ENCODE assay signal across 20 cellular contexts in the genomic region with DNA sequence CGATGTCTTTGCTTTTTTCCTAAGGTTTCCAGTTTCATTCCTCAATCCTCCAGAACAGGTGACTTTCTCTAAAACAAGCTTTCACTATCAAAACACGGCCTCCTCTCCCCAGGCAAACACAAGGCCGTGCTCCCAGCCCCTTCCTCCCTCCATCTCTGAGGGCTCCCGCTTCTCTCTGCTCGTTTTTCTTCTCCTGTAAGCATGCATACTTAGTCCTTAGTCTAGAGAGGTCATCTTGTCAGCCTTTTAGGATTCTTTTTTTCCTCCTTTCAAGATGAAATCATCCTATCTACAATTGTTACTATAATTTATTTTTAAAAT. TPM values are rescaled to one million over a fixed set of nuclear protein-coding genes. Genes with fewer than 3 reads are reported as not detected.
DNase-seq lines count a peak whose midpoint lies in the region; ATAC-seq and TF ChIP-seq lines count a peak whose summit lies in the region.
"Had no signal": no experiment of that assay in that cellular context is flagged by ENCODE, and none has a peak within 500 bp of the region (broad histone marks: within the 10 kb centered on the region; RNA-seq: fewer than 3 reads in every experiment).

No MANE protein-coding gene starts in this region.

- H3K4me1 ChIP-seq in liver (ENCODE audit: control insufficient read depth in 4 of 4, insufficient read depth in 4 of 4, low read length in 3 of 4) (peaks cover 17 to 75% (median 67%) of the 10 kb centered on the region in 4 donors), stomach (peaks cover 0 to 33% (median 19%) of the 10 kb centered on the region in 4 donors)
- H3K4me1 ChIP-seq: Peyer's patch, SJSA1 had no signal

- H3K9me3 ChIP-seq in liver (ENCODE audit: control insufficient read depth in 4 of 4, low read length in 3 of 4) = no peaks in the 10 kb centered on the region
- no peaks in the 10 kb centered on the region for H3K9me3 ChIP-seq in stomach
- H3K9me3 ChIP-seq: A549; BLaER1 treated with 17β-estradiol and CSF1 and Interleukin-3, amounts not matched to agents 10 nM and 100 nM; Peyer's patch; SJSA1 had no signal

- no peak for ATAC-seq in activated CD4-positive, alpha-beta T cell treated with anti-CD3 and anti-CD28 coated beads for 36 hours
- ATAC-seq in WTC11 (no peak), HG02885 (IDR thresholded peaks at IDR 0.05; ENCODE audit: poor library complexity, unreplicated experiment) (no peak), GM18498 (IDR thresholded peaks at IDR 0.05; ENCODE audit: unreplicated experiment) (no peak)
- ATAC-seq: A549 had no signal

- peak overlapping the region in 1 of 2 donors; percentile 24 for H3K9ac ChIP-seq in liver (ENCODE audit: low read depth in 1 of 2, low read length in 2 of 2)

- no peak for TF ChIP-seq CTCF in WTC11 (IDR thresholded peaks at IDR 0.05)
- no peak for TF ChIP-seq CTCF in liver (IDR thresholded peaks at IDR 0.05; ENCODE audit: low read depth, low read length, missing input control)
- TF ChIP-seq CTCF in stomach (IDR thresholded peaks at IDR 0.05) = no peak
- no peak for TF ChIP-seq CTCF in foreskin fibroblast (IDR thresholded peaks at IDR 0.05; ENCODE audit: low read depth, low read length)

- no peak overlapping the region for H3K4me3 Mint-ChIP-seq in activated CD4-positive, alpha-beta T cell treated with anti-CD3 and anti-CD28 coated beads, Interleukin-2, amount 10 ng/mL, durations not matched to agents 7 days and 5 days
- H3K4me3 Mint-ChIP-seq in activated CD4-positive, alpha-beta T cell treated with anti-CD3 and anti-CD28 coated beads for 36 hours = no peak overlapping the region
- H3K4me3 Mint-ChIP-seq in WTC11 = no peak overlapping the region

- H3K27me3 Mint-ChIP-seq in activated CD4-positive, alpha-beta T cell treated with anti-CD3 and anti-CD28 coated beads, Interleukin-2, amount 10 ng/mL, durations not matched to agents 7 days and 5 days = no peaks in the 10 kb centered on the region
- H3K27me3 Mint-ChIP-seq in activated CD4-positive, alpha-beta T cell treated with anti-CD3 and anti-CD28 coated beads for 36 hours = no peaks in the 10 kb centered on the region
- H3K27me3 Mint-ChIP-seq in WTC11 (ENCODE audit: low read depth) = no peaks in the 10 kb centered on the region

- H3K27me3 ChIP-seq in liver (ENCODE audit: control insufficient read depth in 4 of 4, insufficient read depth in 4 of 4, low read length in 3 of 4) (no peaks in the 10 kb centered on the region), stomach (no peaks in the 10 kb centered on the region)
- H3K27me3 ChIP-seq: BLaER1 treated with 17β-estradiol and CSF1 and Interleukin-3, amounts not matched to agents 10 nM and 100 nM; Peyer's patch; SJSA1 had no signal

- no peak for TF ChIP-seq RAD21 in liver (IDR thresholded peaks at IDR 0.05)

- TF ChIP-seq POLR2A in stomach (IDR thresholded peaks at IDR 0.05) = no peak

- intact Hi-C loops in activated CD4-positive, alpha-beta T cell treated with anti-CD3 and anti-CD28 coated beads for 36 hours (cut with DNase I, micrococcal nuclease) = no loop called here
- intact Hi-C loops in stomach (cut with DNase I; ENCODE audit: low total_unique reads) = no loop called here

- no peak for TF ChIP-seq EP300 in stomach (IDR thresholded peaks at IDR 0.05)

- POLR2A ChIA-PET in activated CD4-positive, alpha-beta T cell treated with anti-CD3 and anti-CD28 coated beads, Interleukin-2, amount 10 ng/mL, durations not matched to agents 7 days and 5 days (lab: Charles Lee) = no interaction called here
- POLR2A ChIA-PET in activated CD4-positive, alpha-beta T cell treated with anti-CD3 and anti-CD28 coated beads for 36 hours (lab: Charles Lee) = no interaction called here
- POLR2A ChIA-PET in WTC11 (lab: Charles Lee) = no interaction called here

- H3K27ac ChIP-seq in liver (ENCODE audit: low read depth in 1 of 2, low read length in 2 of 2) (peak overlapping the region; percentile 71 to 85), stomach (peak overlapping the region in 4 of 5 donors; percentile 25 to 63 (median 42))
- H3K27ac ChIP-seq: A549; BLaER1 treated with 17β-estradiol and CSF1 and Interleukin-3, amounts not matched to agents 10 nM and 100 nM; HL-60; Peyer's patch; SJSA1 had no signal

- 39% methylated on average over 5 of the region's 5 CpGs for WGBS in liver
- 33 to 62% (median 47%) methylated on average over 5 of the region's 5 CpGs for WGBS in stomach, 5 donors

- H3K36me3 ChIP-seq in liver (ENCODE audit: control insufficient read depth in 4 of 4, insufficient read depth in 3 of 4, low read depth in 1 of 4, low read length in 3 of 4) (peaks cover 2 to 6% (median 4%) of the 10 kb centered on the region in 4 donors), stomach (peaks cover 10 to 89% (median 83%) of the 10 kb centered on the region in 4 donors)

- H3K9me3 Mint-ChIP-seq in activated CD4-positive, alpha-beta T cell treated with anti-CD3 and anti-CD28 coated beads, Interleukin-2, amount 10 ng/mL, durations not matched to agents 7 days and 5 days = no peaks in the 10 kb centered on the region
- H3K9me3 Mint-ChIP-seq in activated CD4-positive, alpha-beta T cell treated with anti-CD3 and anti-CD28 coated beads for 36 hours (ENCODE audit: low read depth) = no peaks in the 10 kb centered on the region
- H3K9me3 Mint-ChIP-seq in WTC11 = no peaks in the 10 kb centered on the region

- DNase-seq in activated CD4-positive, alpha-beta T cell treated with anti-CD3 and anti-CD28 coated beads, Interleukin-2, amount 10 ng/mL, durations not matched to agents 7 days and 5 days = no peak
- DNase-seq in activated CD4-positive, alpha-beta T cell treated with anti-CD3 and anti-CD28 coated beads for 36 hours = no peak
- no peak for DNase-seq in WTC11 (ENCODE audit: low spot score)
- no peak for DNase-seq in stomach
- DNase-seq in foreskin fibroblast = no peak
- DNase-seq: GDM1, GOT3, IMR-90, NCI-H1417 treated with DMSO at 0.1 percent for 48 hours, NCI-H187 treated with DMSO at 0.1 percent for 48 hours, NCI-H345, NCI-H69, Peyer's patch had no signal

- peak overlapping the region; percentile 54 for H3K27ac Mint-ChIP-seq in activated CD4-positive, alpha-beta T cell treated with anti-CD3 and anti-CD28 coated beads, Interleukin-2, amount 10 ng/mL, durations not matched to agents 7 days and 5 days
- H3K27ac Mint-ChIP-seq in activated CD4-positive, alpha-beta T cell treated with anti-CD3 and anti-CD28 coated beads for 36 hours = no peak overlapping the region
- peak overlapping the region; percentile 63; the same call in 1 of the 2 replicates for H3K27ac Mint-ChIP-seq in WTC11

- no peaks in the 10 kb centered on the region for H3K4me1 Mint-ChIP-seq in activated CD4-positive, alpha-beta T cell treated with anti-CD3 and anti-CD28 coated beads, Interleukin-2, amount 10 ng/mL, durations not matched to agents 7 days and 5 days
- no peaks in the 10 kb centered on the region for H3K4me1 Mint-ChIP-seq in activated CD4-positive, alpha-beta T cell treated with anti-CD3 and anti-CD28 coated beads for 36 hours
- 0 out of 2 replicates have a peak, but pooled peaks cover 4% of the 10 kb centered on the region for H3K4me1 Mint-ChIP-seq in WTC11

- CTCF ChIA-PET in activated CD4-positive, alpha-beta T cell treated with anti-CD3 and anti-CD28 coated beads, Interleukin-2, amount 10 ng/mL, durations not matched to agents 7 days and 5 days (lab: Charles Lee) = interaction anchor here (0.9 kb wide), 1 partner anchor 62 kb away, joined by 3 read pairs; no protein-coding TSS in a partner anchor
- CTCF ChIA-PET in activated CD4-positive, alpha-beta T cell treated with anti-CD3 and anti-CD28 coated beads for 36 hours (lab: Charles Lee) = no interaction called here
- CTCF ChIA-PET in WTC11 (lab: Charles Lee) = interaction anchor here (1.2 to 1.3 kb wide), 2 partner anchors 27 to 36 kb away, joined by 4 to 6 read pairs; no protein-coding TSS in a partner anchor

- H3K36me3 Mint-ChIP-seq in activated CD4-positive, alpha-beta T cell treated with anti-CD3 and anti-CD28 coated beads, Interleukin-2, amount 10 ng/mL, durations not matched to agents 7 days and 5 days (ENCODE audit: low read depth) = peaks cover 14% of the 10 kb centered on the region
- H3K36me3 Mint-ChIP-seq in activated CD4-positive, alpha-beta T cell treated with anti-CD3 and anti-CD28 coated beads for 36 hours (ENCODE audit: low read depth) = peaks cover 48% of the 10 kb centered on the region
- peaks cover 36% of the 10 kb centered on the region for H3K36me3 Mint-ChIP-seq in WTC11

- no peak overlapping the region for H3K4me3 ChIP-seq in liver (ENCODE audit: low read depth in 1 of 3, low read length in 3 of 3)
- no peak overlapping the region for H3K4me3 ChIP-seq in stomach
- no peak overlapping the region for H3K4me3 ChIP-seq in foreskin fibroblast (ENCODE audit: low read depth in 1 of 2, low read length in 2 of 2)
- H3K4me3 ChIP-seq: A549; BLaER1 treated with 17β-estradiol and CSF1 and Interleukin-3, amounts not matched to agents 10 nM and 100 nM; Peyer's patch; SJSA1 had no signal

TF ChIP-seq in WTC11, 78 proteins besides CTCF, POLR2A, EP300 and RAD21 (continues in another document):
- no peak for TF ChIP-seq NFYB (CRISPR knock-in tag; conservative IDR thresholded peaks at IDR 0.05; ENCODE audit: low read depth)

TF ChIP-seq in liver, 16 proteins besides CTCF, POLR2A, EP300 and RAD21 (continues in another document):
- TF ChIP-seq TAF1 (conservative IDR thresholded peaks at IDR 0.05) = no peak
- no peak for TF ChIP-seq EGR1 (IDR thresholded peaks at IDR 0.05; ENCODE audit: low read depth in 2 of 2)
- TF ChIP-seq FOXA2 (IDR thresholded peaks at IDR 0.05) = no peak
- TF ChIP-seq GABPA (IDR thresholded peaks at IDR 0.05 in 1 of 2, conservative IDR thresholded peaks at IDR 0.05 in 1 of 2) = no peak
- TF ChIP-seq SP1 (IDR thresholded peaks at IDR 0.05) = peak; percentile 3
- TF ChIP-seq HNF4G (IDR thresholded peaks at IDR 0.05) = no peak
- TF ChIP-seq, protein P1, sequence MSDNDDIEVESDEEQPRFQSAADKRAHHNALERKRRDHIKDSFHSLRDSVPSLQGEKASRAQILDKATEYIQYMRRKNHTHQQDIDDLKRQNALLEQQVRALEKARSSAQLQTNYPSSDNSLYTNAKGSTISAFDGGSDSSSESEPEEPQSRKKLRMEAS (IDR thresholded peaks at IDR 0.05) = no peak

RNA-seq across cellular contexts. Expression of a gene that starts 18.7 kb away (rescaled TPM):
- 10 to 100 TPM; 60.0 to 65.9 TPM for total RNA-seq in activated CD4-positive, alpha-beta T cell treated with anti-CD3 and anti-CD28 coated beads, Interleukin-2, amount 10 ng/mL, durations not matched to agents 7 days and 5 days
- 100 to 1,000 TPM; 119 to 128 TPM for total RNA-seq in activated CD4-positive, alpha-beta T cell treated with anti-CD3 and anti-CD28 coated beads for 36 hours
- total RNA-seq in WTC11 (2021) (56.8 to 72.6 TPM (median 68.2 TPM) in 3 replicates), liver (10 to 100 TPM; 39.6 to 52.9 TPM), stomach (10 to 100 TPM in 4 of 5 donors, 1 to 10 TPM in 1; 3.5 to 90.6 (median 81.7) TPM)
- polyA plus RNA-seq in liver (10 to 100 TPM; 36.9 to 49.7 TPM), stomach (10 to 100 TPM; 50.7 to 62.6 (median 57.1) TPM)
